In the genomic region with DNA sequence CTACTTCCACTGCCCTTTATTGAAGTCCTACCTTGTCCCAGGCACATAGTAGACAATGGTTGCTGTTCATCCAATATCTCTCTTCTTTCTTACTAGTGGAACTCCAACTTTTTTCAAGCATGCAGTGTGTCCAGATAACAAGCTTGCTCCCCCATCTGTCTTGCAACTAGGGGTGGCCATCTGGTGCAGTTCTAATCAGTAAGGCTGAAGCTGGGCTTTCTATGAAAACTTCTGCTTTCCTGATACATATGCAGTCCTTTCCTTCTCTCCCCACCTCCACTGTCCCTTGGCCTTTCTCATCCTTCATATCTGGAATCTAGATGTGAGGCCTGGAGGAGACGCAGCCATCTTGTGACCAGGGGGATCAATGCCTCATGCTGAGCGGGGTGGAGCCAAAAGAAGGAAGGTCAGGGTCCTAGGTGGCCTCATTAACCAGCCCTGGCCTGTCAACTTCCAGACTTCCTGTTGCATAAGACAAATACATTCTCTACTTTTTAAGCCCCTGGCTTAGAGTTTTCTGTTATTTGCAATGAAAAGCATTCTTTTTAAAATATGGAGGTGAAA, we compare ENCODE assay signal across 23 cellular contexts.
"Had no signal": no experiment of that assay in that cellular context is flagged by ENCODE, and none has a peak within 500 bp of the region (broad histone marks: within the 10 kb centered on the region; RNA-seq: fewer than 3 reads in every experiment).

No MANE protein-coding gene starts in this region.

- H2AFZ ChIP-seq: PC-9 had no signal

- H3K27me3 ChIP-seq: brain microvascular endothelial cell, cardiac muscle cell had no signal

- H3K36me3 ChIP-seq: brain microvascular endothelial cell, cardiac muscle cell had no signal

- H3K4me3 ChIP-seq: cardiac muscle cell, PC-9 had no signal

- H3K4me2 ChIP-seq: PC-9 had no signal

- DNase-seq: activated CD4-positive, alpha-beta memory T cell treated with anti-CD3 and anti-CD28 coated beads, Interleukin-2, amount 10 ng/mL, durations not matched to agents 7 days and 5 days; activated CD4-positive, alpha-beta T cell treated with anti-CD3 and anti-CD28 coated beads for 36 hours; activated CD4-positive, alpha-beta T cell treated with anti-CD3 and anti-CD28 coated beads, Interleukin-2, amount 50 U/mL, for 1 hour; activated CD8-positive, alpha-beta memory T cell treated with anti-CD3 and anti-CD28 coated beads, Interleukin-2, amount 50 U/mL, for 4 hours; activated gamma-delta T cell treated with Interleukin-2 at 50 U/mL for 16 hours; activated naive CD4-positive, alpha-beta T cell treated with anti-CD3 and anti-CD28 coated beads, Interleukin-2, amount 10 ng/mL, durations not matched to agents 7 days and 5 days; activated naive CD8-positive, alpha-beta T cell treated with anti-CD3 and anti-CD28 coated beads for 36 hours; activated T-cell treated with anti-CD3 and anti-CD28 coated beads, Interleukin-2, amount 50 U/mL, for 72 hours; brain microvascular endothelial cell; Karpas-422; NCI-H1048; NCI-H146; NCI-H187 treated with DMSO at 0.1 percent for 48 hours; NCI-H2081 treated with DMSO at 0.1 percent for 48 hours; NCI-H446; NCI-H526; NCI-H774; PC-9; SIG-M5; T-helper 17 cell; T1000 had no signal

- ATAC-seq: activated CD4-positive, alpha-beta T cell treated with anti-CD3 and anti-CD28 coated beads for 36 hours; activated T-cell treated with anti-CD3 and anti-CD28 coated beads, Interleukin-2, amount 50 U/mL, for 72 hours; T-helper 17 cell had no signal

- H3K27ac ChIP-seq: brain microvascular endothelial cell, cardiac muscle cell, PC-9, VCaP had no signal
